In genomic region chr12:43812042-43812441, GRCh38 we compare ENCODE assay signal across 18 cellular contexts.
"Had no signal": no experiment of that assay in that cellular context is flagged by ENCODE, and none has a peak within 500 bp of the region (broad histone marks: within the 10 kb centered on the region; RNA-seq: fewer than 3 reads in every experiment).

No MANE protein-coding gene starts in this region.

- H3K27ac ChIP-seq: colonic mucosa, dorsolateral prefrontal cortex, neutrophil, ovary, prostate gland, tibial artery had no signal

- H3K27ac Mint-ChIP-seq: activated naive CD8-positive, alpha-beta T cell treated with anti-CD3 and anti-CD28 coated beads for 36 hours; effector memory CD8-positive, alpha-beta T cell; memory B cell; stimulated activated naive CD8-positive, alpha-beta T cell treated with anti-CD3 and anti-CD28 coated beads, Interleukin-15, Interleukin-2, amounts not matched to agents 100 ng/mL and 50 ng/mL, for 24 hours; WTC11 had no signal

- H3K9me3 Mint-ChIP-seq: activated naive CD8-positive, alpha-beta T cell treated with anti-CD3 and anti-CD28 coated beads for 36 hours; effector memory CD8-positive, alpha-beta T cell; memory B cell; nephron; stimulated activated naive CD8-positive, alpha-beta T cell treated with anti-CD3 and anti-CD28 coated beads, Interleukin-15, Interleukin-2, amounts not matched to agents 100 ng/mL and 50 ng/mL, for 24 hours; WTC11 had no signal

- H3K9me3 ChIP-seq: colonic mucosa, neutrophil, ovary, prostate gland, tibial artery had no signal

- H3K4me1 Mint-ChIP-seq: memory B cell had no signal

- H3K36me3 Mint-ChIP-seq: memory B cell, WTC11 had no signal

- ATAC-seq: effector memory CD8-positive, alpha-beta T cell; WTC11 had no signal

- H3K27me3 Mint-ChIP-seq: activated naive CD8-positive, alpha-beta T cell treated with anti-CD3 and anti-CD28 coated beads for 36 hours; stimulated activated naive CD8-positive, alpha-beta T cell treated with anti-CD3 and anti-CD28 coated beads, Interleukin-15, Interleukin-2, amounts not matched to agents 100 ng/mL and 50 ng/mL, for 24 hours had no signal

- DNase-seq: activated naive CD8-positive, alpha-beta T cell treated with anti-CD3 and anti-CD28 coated beads for 36 hours; activated T-cell treated with anti-CD3 and anti-CD28 coated beads, Interleukin-2, amount 50 U/mL, for 1 hour; colonic mucosa; dorsolateral prefrontal cortex; effector memory CD8-positive, alpha-beta T cell; foreskin melanocyte; hippocampal formation; ovary; stimulated activated CD4-positive, alpha-beta T cell treated with anti-CD3 and anti-CD28 coated beads, Interleukin-1b, Interleukin-23, amount 100 ng/mL, for 48 hours; substantia nigra; T-helper 9 cell; tibial artery had no signal

- H3K27me3 ChIP-seq: colonic mucosa, dorsolateral prefrontal cortex, ovary had no signal

- H3K36me3 ChIP-seq: colonic mucosa, neutrophil, ovary, prostate gland, tibial artery had no signal

- H3K4me3 ChIP-seq: colonic mucosa, dorsolateral prefrontal cortex, ovary, prostate gland, tibial artery had no signal

- H3K4me3 Mint-ChIP-seq: activated naive CD8-positive, alpha-beta T cell treated with anti-CD3 and anti-CD28 coated beads for 36 hours; effector memory CD8-positive, alpha-beta T cell; memory B cell; nephron; stimulated activated naive CD8-positive, alpha-beta T cell treated with anti-CD3 and anti-CD28 coated beads, Interleukin-15, Interleukin-2, amounts not matched to agents 100 ng/mL and 50 ng/mL, for 24 hours; WTC11 had no signal

- H3K4me1 ChIP-seq: colonic mucosa, prostate gland had no signal
